Comparison of ENCODE assay signal across 18 cellular contexts in genomic region chr12:19085090-19085489, GRCh38.
"Had no signal": no experiment of that assay in that cellular context is flagged by ENCODE, and none has a peak within 500 bp of the region (broad histone marks: within the 10 kb centered on the region; RNA-seq: fewer than 3 reads in every experiment).

No MANE protein-coding gene starts in this region.

- H3K4me2 ChIP-seq: hepatocyte had no signal

- H3K4me1 ChIP-seq: ascending aorta, esophagus muscularis mucosa, lower lobe of right lung, upper lobe of right lung had no signal

- H3K9me3 ChIP-seq: ascending aorta, lower lobe of right lung, upper lobe of right lung had no signal

- H3K27ac ChIP-seq: ascending aorta, esophagus muscularis mucosa, hepatocyte, lower lobe of right lung, upper lobe of right lung had no signal

- H3K36me3 ChIP-seq: ascending aorta, esophagus muscularis mucosa, lower lobe of right lung, upper lobe of right lung had no signal

- H3K27me3 ChIP-seq: ascending aorta, esophagus muscularis mucosa, hepatocyte, upper lobe of right lung had no signal

- DNase-seq: activated CD4-positive, alpha-beta T cell treated with anti-CD3 and anti-CD28 coated beads, Interleukin-2, amount 10 ng/mL, durations not matched to agents 24 days and 14 days; activated CD8-positive, alpha-beta T cell treated with anti-CD3 and anti-CD28 coated beads for 36 hours; activated naive CD4-positive, alpha-beta T cell treated with anti-CD3 and anti-CD28 coated beads, Interleukin-2, amount 10 ng/mL, durations not matched to agents 7 days and 5 days; activated naive CD8-positive, alpha-beta T cell treated with anti-CD3 and anti-CD28 coated beads, Interleukin-2, amount 50 U/mL, for 24 hours; activated T-cell treated with anti-CD3 and anti-CD28 coated beads, Interleukin-2, amount 50 U/mL, for 1 hour; effector CD4-positive, alpha-beta T cell; lower lobe of right lung; nucleus accumbens; retina; stimulated activated CD4-positive, alpha-beta T cell treated with anti-CD3 and anti-CD28 coated beads, Interleukin-12 subunit alpha, Interleukin-12 subunit beta, amount 100 ng/mL, for 4 hours; stimulated activated CD4-positive, alpha-beta T cell treated with anti-CD3 and anti-CD28 coated beads, Interleukin-1b, Interleukin-23, amount 100 ng/mL, for 48 hours; stimulated activated CD8-positive, alpha-beta memory T cell treated with anti-CD3 and anti-CD28 coated beads, Interleukin-4, amount 100 ng/mL, for 48 hours; stimulated activated naive CD4-positive, alpha-beta T cell; T1000; upper lobe of right lung had no signal

- H3K79me2 ChIP-seq: hepatocyte had no signal

- H2AFZ ChIP-seq: hepatocyte had no signal

- H3K4me3 ChIP-seq: ascending aorta, esophagus muscularis mucosa, hepatocyte, lower lobe of right lung, upper lobe of right lung had no signal

- ATAC-seq: activated CD8-positive, alpha-beta T cell treated with anti-CD3 and anti-CD28 coated beads for 36 hours; activated naive CD8-positive, alpha-beta T cell treated with anti-CD3 and anti-CD28 coated beads, Interleukin-2, amount 50 U/mL, for 24 hours; lower lobe of right lung; upper lobe of right lung had no signal
